ENCODE assay signal across 10 cellular contexts in genomic region chr1:44777547-44777946, GRCh38. TPM values are rescaled to one million over a fixed set of nuclear protein-coding genes. Genes with fewer than 3 reads are reported as not detected.
DNase-seq lines count a peak whose midpoint lies in the region; ATAC-seq and TF ChIP-seq lines count a peak whose summit lies in the region.
"Had no signal": no experiment of that assay in that cellular context is flagged by ENCODE, and none has a peak within 500 bp of the region (broad histone marks: within the 10 kb centered on the region; RNA-seq: fewer than 3 reads in every experiment).

No MANE protein-coding gene starts in this region.

- H3K27ac ChIP-seq in KMS-11 (no peak overlapping the region), mesendoderm (ENCODE audit: low read depth, low read length) (no peak overlapping the region)

- no peaks in the 10 kb centered on the region for H3K27me3 ChIP-seq in KMS-11 (ENCODE audit: insufficient read depth, low read depth)
- no peaks in the 10 kb centered on the region for H3K27me3 ChIP-seq in mesendoderm (ENCODE audit: insufficient read depth, low read length, poor library complexity)

- H3K56ac ChIP-seq in mesendoderm (ENCODE audit: low read length) = peak overlapping the region; percentile 99

- H3K79me2 ChIP-seq in KMS-11 (ENCODE audit: insufficient read depth, low read depth) (peaks cover 39% of the 10 kb centered on the region), mesendoderm (ENCODE audit: control insufficient read depth, insufficient read depth, low read length) (peaks cover 30% of the 10 kb centered on the region)

- H4K20me1 ChIP-seq in KMS-11 (ENCODE audit: insufficient read depth) = peaks cover 6% of the 10 kb centered on the region; the same call in 1 of the 2 replicates

- H3K36me3 ChIP-seq in KMS-11 (ENCODE audit: insufficient read depth) (peaks cover 23% of the 10 kb centered on the region; the same call in 1 of the 2 replicates), mesendoderm (ENCODE audit: control insufficient read depth, insufficient read depth, low read length) (peaks cover 14% of the 10 kb centered on the region)

- no peak overlapping the region for H4K5ac ChIP-seq in mesendoderm (ENCODE audit: low read length)

- no peak overlapping the region for H2BK120ac ChIP-seq in mesendoderm (ENCODE audit: low read depth, low read length)

- no peak overlapping the region for H4K8ac ChIP-seq in mesendoderm (ENCODE audit: low read depth, low read length)

- H3K4me3 ChIP-seq in KMS-11 (IDR thresholded peaks at IDR 0.05; ENCODE audit: insufficient read depth, low read depth, low read length) (no peak overlapping the region), astrocyte of the spinal cord (ENCODE audit: low read depth, low read length) (peak overlapping the region; percentile 97), mesendoderm (ENCODE audit: low read length) (peak overlapping the region; percentile 43)

- peak overlapping the region; percentile 35 for H3K23ac ChIP-seq in mesendoderm (ENCODE audit: low read length)

- H2BK5ac ChIP-seq in mesendoderm (ENCODE audit: low read length) = no peak overlapping the region

- no peak overlapping the region for H3K18ac ChIP-seq in mesendoderm (ENCODE audit: low read length)

- H3K79me1 ChIP-seq in mesendoderm (ENCODE audit: low read length) = peaks cover 11% of the 10 kb centered on the region

- H2BK15ac ChIP-seq in mesendoderm (replicated peaks; ENCODE audit: low read depth) = no peak overlapping the region

- DNase-seq in CD1c-positive myeloid dendritic cell (ENCODE audit: extremely low spot score) (peak; percentile 35), astrocyte of the spinal cord (ENCODE audit: low read depth, low spot score) (no peak), mesendoderm (no peak), GOT3 (lab: John Stamatoyannopoulos, UW) (no peak), AG08396 (ENCODE audit: low spot score) (no peak), activated gamma-delta T cell (lab: John Stamatoyannopoulos, UW) (no peak)
- DNase-seq: foreskin melanocyte, NCI-H187 had no signal

- H3K4me1 ChIP-seq in KMS-11 (ENCODE audit: low read depth, poor library complexity, severe bottlenecking) (peaks cover 23% of the 10 kb centered on the region), mesendoderm (ENCODE audit: control insufficient read depth, low read depth, low read length) (peaks cover 2% of the 10 kb centered on the region)

- H3K9ac ChIP-seq in KMS-11 (no peak overlapping the region; the same call in 1 of the 2 replicates), mesendoderm (ENCODE audit: low read length) (peak overlapping the region; percentile 100)

- TF ChIP-seq CTCF in KMS-11 (conservative IDR thresholded peaks at IDR 0.05; ENCODE audit: low read depth, low read length) = no peak
- TF ChIP-seq CTCF in astrocyte of the spinal cord (IDR thresholded peaks at IDR 0.05; ENCODE audit: low read depth, low read length) = no peak

- no peak overlapping the region for H3K4ac ChIP-seq in mesendoderm (ENCODE audit: low read depth, low read length)

- no peak overlapping the region for H2AFZ ChIP-seq in KMS-11 (ENCODE audit: low read depth)

- in situ Hi-C loops in astrocyte of the spinal cord (cut with HindIII; ENCODE audit: low sequenced_read_pairs) = no loop called here

- no peak for ATAC-seq in HG03135 (IDR thresholded peaks at IDR 0.05; ENCODE audit: unreplicated experiment)

- WGBS in mesendoderm (ENCODE audit: extremely low coverage, insufficient coverage, low lambda C conversion rate) = no CpG with 5 or more reads among the region's 14 CpGs

- H3K4me2 ChIP-seq in KMS-11 (peak overlapping the region; percentile 94; the same call in 1 of the 2 replicates), mesendoderm (ENCODE audit: low read length) (peak overlapping the region; percentile 53)

- no peak overlapping the region for H2AK5ac ChIP-seq in mesendoderm (ENCODE audit: low read length)

RNA-seq across cellular contexts. Expression of gene RPS8, which starts 2.2 kb away (rescaled TPM):
- polyA plus RNA-seq in mesendoderm (2013, experiment 1 of 2) = 6,091 TPM
- 6,012 TPM for polyA plus RNA-seq in mesendoderm (2013, experiment 2 of 2)

RNA-seq across cellular contexts. Expression of gene BEST4, which starts 10.4 kb away (rescaled TPM):
- 0.56 TPM for polyA plus RNA-seq in mesendoderm (2013, experiment 1 of 2)
- 0.55 TPM for polyA plus RNA-seq in mesendoderm (2013, experiment 2 of 2)

RNA-seq across cellular contexts. Expression of gene PLK3, which starts 22.6 kb away (rescaled TPM):
- polyA plus RNA-seq in mesendoderm (2013, experiment 1 of 2) = 6.3 TPM
- polyA plus RNA-seq in mesendoderm (2013, experiment 2 of 2) = 6.2 TPM

RNA-seq across cellular contexts. Expression of gene DYNLT4, which starts 29.6 kb away (rescaled TPM):
- not detected for polyA plus RNA-seq in mesendoderm (2013, experiment 1 of 2)
- polyA plus RNA-seq in mesendoderm (2013, experiment 2 of 2) = not detected

RNA-seq across cellular contexts. Expression of gene BTBD19, which starts 30.8 kb away (rescaled TPM):
- 0.95 TPM for polyA plus RNA-seq in mesendoderm (2013, experiment 1 of 2)
- polyA plus RNA-seq in mesendoderm (2013, experiment 2 of 2) = 0.85 TPM
